20 cellular contexts compared by ENCODE assay signal in the genomic region with DNA sequence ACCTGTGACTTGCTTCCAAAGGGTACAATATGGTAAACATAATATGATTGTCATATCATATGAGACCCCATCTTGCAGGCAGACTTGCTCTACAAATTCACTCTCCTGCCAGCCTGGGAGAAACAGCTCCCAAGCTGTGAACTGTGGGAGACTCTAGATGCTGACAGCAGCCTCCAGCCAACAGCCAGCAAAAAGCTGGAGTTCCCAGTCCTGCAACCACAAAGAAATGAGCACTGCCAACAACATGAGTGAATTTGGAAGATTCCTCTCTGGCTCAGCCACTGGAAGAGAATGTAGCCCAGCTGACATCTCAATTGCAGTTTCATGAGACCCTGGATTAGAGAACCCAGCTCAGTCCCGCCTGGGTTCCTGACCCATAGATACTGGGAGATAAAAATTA.
"Had no signal": no experiment of that assay in that cellular context is flagged by ENCODE, and none has a peak within 500 bp of the region (broad histone marks: within the 10 kb centered on the region; RNA-seq: fewer than 3 reads in every experiment).

No MANE protein-coding gene starts in this region.

- H3K9me3 Mint-ChIP-seq: activated naive CD4-positive, alpha-beta T cell treated with anti-CD3 and anti-CD28 coated beads, Interleukin-2, amount 50 U/mL, for 72 hours; nephron progenitor cell; T-helper 1 cell treated with Interleukin-12 subunit alpha and Interleukin-12 subunit beta and Interleukin-4 antibody, amounts not matched to agents 30 μg/mL and 1 μg/mL, for 36 hours had no signal

- H3K4me3 Mint-ChIP-seq: brain; nephron progenitor cell; T-helper 1 cell treated with Interleukin-12 subunit alpha and Interleukin-12 subunit beta and Interleukin-4 antibody, amounts not matched to agents 30 μg/mL and 1 μg/mL, for 36 hours had no signal

- DNase-seq: activated CD4-positive, alpha-beta T cell treated with anti-CD3 and anti-CD28 coated beads, Interleukin-2, amount 50 U/mL, for 4 hours; activated gamma-delta T cell; adrenal gland; central memory CD4-positive, alpha-beta T cell; foreskin keratinocyte; glutamatergic neuron; hypothalamus; nephron progenitor cell; nucleus accumbens; posterior cingulate gyrus; stimulated activated CD4-positive, alpha-beta T cell treated with anti-CD3 and anti-CD28 coated beads, Interleukin-2, amount 100 ng/mL, for 24 hours; stimulated activated naive CD4-positive, alpha-beta T cell treated with Interleukin-2 at 50 U/mL for 16 hours; substantia nigra; tibial artery; WERI-Rb-1 had no signal

- H3K36me3 Mint-ChIP-seq: activated naive CD4-positive, alpha-beta T cell treated with anti-CD3 and anti-CD28 coated beads, Interleukin-2, amount 50 U/mL, for 72 hours; brain had no signal

- H3K27ac Mint-ChIP-seq: activated naive CD4-positive, alpha-beta T cell treated with anti-CD3 and anti-CD28 coated beads, Interleukin-2, amount 50 U/mL, for 72 hours; nephron progenitor cell; T-helper 1 cell treated with Interleukin-12 subunit alpha and Interleukin-12 subunit beta and Interleukin-4 antibody, amounts not matched to agents 30 μg/mL and 1 μg/mL, for 36 hours had no signal

- H3K27me3 ChIP-seq: adrenal gland, foreskin keratinocyte, tibial artery had no signal

- ATAC-seq: activated naive CD4-positive, alpha-beta T cell treated with anti-CD3 and anti-CD28 coated beads, Interleukin-2, amount 50 U/mL, for 72 hours; foreskin keratinocyte; left lobe of liver had no signal

- H3K27ac ChIP-seq: adrenal gland, coronary artery, foreskin keratinocyte, tibial artery, WERI-Rb-1 had no signal

- H3K4me3 ChIP-seq: adrenal gland, coronary artery, tibial artery had no signal

- H3K4me1 Mint-ChIP-seq: brain had no signal

- H3K9me3 ChIP-seq: adrenal gland, tibial artery had no signal

- H3K36me3 ChIP-seq: adrenal gland, tibial artery, WERI-Rb-1 had no signal

- H3K4me1 ChIP-seq: adrenal gland, foreskin keratinocyte had no signal
